In genomic region chr19:56105831-56106396, GRCh38 we compare ENCODE assay signal across 8 cellular contexts. TPM values are rescaled to one million over a fixed set of nuclear protein-coding genes. Genes with fewer than 3 reads are reported as not detected.
A peak's percentile ranks its signal among the peaks of the same experiment; 100 is the strongest.
DNase-seq lines count a peak whose midpoint lies in the region; ATAC-seq and TF ChIP-seq lines count a peak whose summit lies in the region.
"Not testable (repeated sequence)": the region's sequence is repeated elsewhere in the genome, so short reads cannot be mapped to it uniquely, and the experiment has no call there.

No MANE protein-coding gene starts in this region.

- not testable (repeated sequence) for H3K27me3 ChIP-seq in CD4-positive, CD25-positive, alpha-beta regulatory T cell (ENCODE audit: control insufficient read depth, insufficient read depth, low read length); Panc1 (ENCODE audit: control insufficient read depth, insufficient read depth, low read length); right atrium auricular region; tibial nerve

- not testable (repeated sequence) for BruUV-seq in Panc1 (replicated peaks; lab: Mats Ljungman, UMichigan)

- DNase-seq in CD4-positive, CD25-positive, alpha-beta regulatory T cell; Panc1 (ENCODE audit: low read depth, low spot score); activated naive CD4-positive, alpha-beta T cell treated with anti-CD3 and anti-CD28 coated beads for 36 hours; right atrium auricular region (ENCODE audit: low spot score); mucosa of descending colon; progenitor cell of endocrine pancreas (ENCODE audit: low spot score, unreplicated experiment); tibial nerve (ENCODE audit: low spot score in 2 of 2): not testable (repeated sequence)

- CTCF ChIA-PET in Panc1 (lab: Charles Lee): interaction anchor here (0.6 kb wide), 1 partner anchor 148 kb away, joined by 3 read pairs; no protein-coding TSS in a partner anchor
- CTCF ChIA-PET in activated naive CD4-positive, alpha-beta T cell treated with anti-CD3 and anti-CD28 coated beads for 36 hours (lab: Charles Lee): interaction anchor here (0.5 to 2.0 kb wide), 3 partner anchors 10 to 1712 kb away, joined by 3 to 9 read pairs (median 3); partner anchors contain the start of gene ZNF444

- TF ChIP-seq POLR2A in tibial nerve (IDR thresholded peaks at IDR 0.05): not testable (repeated sequence)

- H3K36me3 Mint-ChIP-seq in CD4-positive, CD25-positive, alpha-beta regulatory T cell: peaks cover 16% of the 10 kb centered on the region
- H3K36me3 Mint-ChIP-seq in activated naive CD4-positive, alpha-beta T cell treated with anti-CD3 and anti-CD28 coated beads for 36 hours (ENCODE audit: low read depth): peaks cover 10% of the 10 kb centered on the region
- H3K36me3 Mint-ChIP-seq in progenitor cell of endocrine pancreas (ENCODE audit: insufficient read depth): not testable (repeated sequence)

- H3K27ac ChIP-seq in CD4-positive, CD25-positive, alpha-beta regulatory T cell (ENCODE audit: insufficient read depth, low read length, poor library complexity, severe bottlenecking): not testable (repeated sequence)
- peak overlapping the region; percentile 97 for H3K27ac ChIP-seq in Panc1 (ENCODE audit: low read length)
- peak overlapping the region; percentile 75 for H3K27ac ChIP-seq in cingulate gyrus (ENCODE audit: low read depth, low read length)
- peak overlapping the region; percentile 1 to 38 for H3K27ac ChIP-seq in right atrium auricular region
- peak overlapping the region; percentile 43 to 83 (median 66) for H3K27ac ChIP-seq in tibial nerve

- peak overlapping the region in 2 of 3 donors; percentile 67 for H3K27ac Mint-ChIP-seq in CD4-positive, CD25-positive, alpha-beta regulatory T cell
- peak overlapping the region; percentile 24 for H3K27ac Mint-ChIP-seq in activated naive CD4-positive, alpha-beta T cell treated with anti-CD3 and anti-CD28 coated beads for 36 hours
- H3K27ac Mint-ChIP-seq in progenitor cell of endocrine pancreas: peak overlapping the region; percentile 27

- not testable (repeated sequence) for H3K9me3 ChIP-seq in CD4-positive, CD25-positive, alpha-beta regulatory T cell (ENCODE audit: control insufficient read depth in 2 of 2, low read length in 2 of 2); Panc1 (ENCODE audit: control insufficient read depth, insufficient read depth, low read depth, low read length); right atrium auricular region; mucosa of descending colon; tibial nerve

- H3K36me3 ChIP-seq in CD4-positive, CD25-positive, alpha-beta regulatory T cell (ENCODE audit: control insufficient read depth, insufficient read depth, low read length); Panc1 (ENCODE audit: control insufficient read depth, insufficient read depth, low read length); mucosa of descending colon (ENCODE audit: low read depth): not testable (repeated sequence)
- H3K36me3 ChIP-seq in right atrium auricular region (peaks cover 16% of the 10 kb centered on the region), tibial nerve (peaks cover 0 to 35% (median 0%) of the 10 kb centered on the region in 3 donors)

- intact Hi-C loops in Panc1 (cut with micrococcal nuclease; ENCODE audit: unreplicated experiment); mucosa of descending colon (cut with DNase I, micrococcal nuclease): not testable (repeated sequence)
- intact Hi-C loops in activated naive CD4-positive, alpha-beta T cell treated with anti-CD3 and anti-CD28 coated beads for 36 hours (cut with micrococcal nuclease): loop anchor here (1.0 kb wide), 1 partner anchor 66 kb away; no protein-coding TSS in a partner anchor

- TF ChIP-seq EP300 in tibial nerve (IDR thresholded peaks at IDR 0.05): not testable (repeated sequence)

- H3K4me3 Mint-ChIP-seq in CD4-positive, CD25-positive, alpha-beta regulatory T cell; activated naive CD4-positive, alpha-beta T cell treated with anti-CD3 and anti-CD28 coated beads for 36 hours; progenitor cell of endocrine pancreas (ENCODE audit: low read depth): not testable (repeated sequence)

- peaks cover 0 to 47% (median 15%) of the 10 kb centered on the region in 4 donors for H3K4me1 Mint-ChIP-seq in CD4-positive, CD25-positive, alpha-beta regulatory T cell
- peaks cover 38% of the 10 kb centered on the region for H3K4me1 Mint-ChIP-seq in activated naive CD4-positive, alpha-beta T cell treated with anti-CD3 and anti-CD28 coated beads for 36 hours (ENCODE audit: low read depth)
- H3K4me1 Mint-ChIP-seq in progenitor cell of endocrine pancreas (ENCODE audit: low read depth): peaks cover 14% of the 10 kb centered on the region

- in situ Hi-C loops in Panc1 (cut with HindIII; ENCODE audit: low pct_unique_long_range_greater_than_20kb, low sequenced_read_pairs): not testable (repeated sequence)

- ATAC-seq in CD4-positive, CD25-positive, alpha-beta regulatory T cell (ENCODE audit: low read depth in 2 of 2): not testable (repeated sequence)
- ATAC-seq in Panc1 (peak; percentile 9), mucosa of descending colon (peak; percentile 4)

- TF ChIP-seq CTCF in Panc1 (IDR thresholded peaks at IDR 0.05); right atrium auricular region (IDR thresholded peaks at IDR 0.05); mucosa of descending colon (IDR thresholded peaks at IDR 0.05); progenitor cell of endocrine pancreas (IDR thresholded peaks at IDR 0.05; ENCODE audit: unreplicated experiment); tibial nerve (IDR thresholded peaks at IDR 0.05): not testable (repeated sequence)

- not testable (repeated sequence) for H3K4me3 ChIP-seq in CD4-positive, CD25-positive, alpha-beta regulatory T cell (ENCODE audit: low read depth, low read length); right atrium auricular region; mucosa of descending colon
- peak overlapping the region; percentile 41 to 56 for H3K4me3 ChIP-seq in Panc1 (ENCODE audit: low read depth in 2 of 2, low read length in 2 of 2)
- H3K4me3 ChIP-seq in tibial nerve: peak overlapping the region in 1 of 4 donors; percentile 12

- H3K4me1 ChIP-seq in CD4-positive, CD25-positive, alpha-beta regulatory T cell (ENCODE audit: control insufficient read depth, insufficient read depth, low read length, poor library complexity, severe bottlenecking): not testable (repeated sequence)
- H3K4me1 ChIP-seq in Panc1 (ENCODE audit: control insufficient read depth, insufficient read depth, low read length) (peaks cover 68% of the 10 kb centered on the region), right atrium auricular region (peaks cover 0 to 61% of the 10 kb centered on the region in 2 donors), mucosa of descending colon (ENCODE audit: low read depth) (peaks cover 36% of the 10 kb centered on the region), tibial nerve (peaks cover 0 to 72% (median 49%) of the 10 kb centered on the region in 4 donors)

- WGBS in tibial nerve, 2 donors: 88 to 96% methylated on average over 61 of the region's 61 CpGs

- H3K9me3 Mint-ChIP-seq in CD4-positive, CD25-positive, alpha-beta regulatory T cell; activated naive CD4-positive, alpha-beta T cell treated with anti-CD3 and anti-CD28 coated beads for 36 hours; progenitor cell of endocrine pancreas (ENCODE audit: low read depth): not testable (repeated sequence)

- not testable (repeated sequence) for H3K27me3 Mint-ChIP-seq in CD4-positive, CD25-positive, alpha-beta regulatory T cell; activated naive CD4-positive, alpha-beta T cell treated with anti-CD3 and anti-CD28 coated beads for 36 hours (ENCODE audit: low read depth); progenitor cell of endocrine pancreas

- POLR2A ChIA-PET in Panc1 (lab: Charles Lee): not testable (repeated sequence)

RNA-seq across cellular contexts. Expression of gene ZNF787, which starts 15.2 kb away (rescaled TPM):
- 21.4 TPM for total RNA-seq in CD4-positive, CD25-positive, alpha-beta regulatory T cell
- polyA plus RNA-seq in CD4-positive, CD25-positive, alpha-beta regulatory T cell: 1 to 10 TPM in 3 of 4 donors, under 1 TPM in 1; 0.73 to 1.8 (median 1.4) TPM
- total RNA-seq in Panc1 (2021; ENCODE audit: unreplicated experiment) (132 TPM), right atrium auricular region (10 to 100 TPM in 1 of 2 donors, 1 to 10 TPM in 1; 6.0 to 11.8 TPM), mucosa of descending colon (10 to 100 TPM; 49.1 to 61.2 (median 56.1) TPM), progenitor cell of endocrine pancreas (33.9 and 34.3 TPM in 2 replicates), tibial nerve (10 to 100 TPM; 13.6 to 21.6 (median 18.5) TPM)
- 200 TPM for polyA plus RNA-seq in Panc1 (2012; ENCODE audit: insufficient read length)
- 10 to 100 TPM; 24.2 to 26.1 TPM for total RNA-seq in activated naive CD4-positive, alpha-beta T cell treated with anti-CD3 and anti-CD28 coated beads for 36 hours

RNA-seq across cellular contexts. Expression of gene ZNF444, which starts 35.2 kb away (rescaled TPM):
- 23.5 TPM for total RNA-seq in CD4-positive, CD25-positive, alpha-beta regulatory T cell
- polyA plus RNA-seq in CD4-positive, CD25-positive, alpha-beta regulatory T cell: 10 to 100 TPM; 10.8 to 16.0 (median 13.4) TPM
- total RNA-seq in Panc1 (2021; ENCODE audit: unreplicated experiment) (81.5 TPM), right atrium auricular region (10 to 100 TPM; 26.1 to 30.9 TPM), mucosa of descending colon (10 to 100 TPM; 28.2 to 48.3 (median 29.6) TPM), progenitor cell of endocrine pancreas (132 and 135 TPM in 2 replicates), tibial nerve (10 to 100 TPM; 22.3 to 48.6 (median 41.2) TPM)
- polyA plus RNA-seq in Panc1 (2012; ENCODE audit: insufficient read length): 95.0 TPM
- 10 to 100 TPM; 17.8 to 21.4 TPM for total RNA-seq in activated naive CD4-positive, alpha-beta T cell treated with anti-CD3 and anti-CD28 coated beads for 36 hours
